Comparison of ENCODE assay signal across 9 cellular contexts in the genomic region with DNA sequence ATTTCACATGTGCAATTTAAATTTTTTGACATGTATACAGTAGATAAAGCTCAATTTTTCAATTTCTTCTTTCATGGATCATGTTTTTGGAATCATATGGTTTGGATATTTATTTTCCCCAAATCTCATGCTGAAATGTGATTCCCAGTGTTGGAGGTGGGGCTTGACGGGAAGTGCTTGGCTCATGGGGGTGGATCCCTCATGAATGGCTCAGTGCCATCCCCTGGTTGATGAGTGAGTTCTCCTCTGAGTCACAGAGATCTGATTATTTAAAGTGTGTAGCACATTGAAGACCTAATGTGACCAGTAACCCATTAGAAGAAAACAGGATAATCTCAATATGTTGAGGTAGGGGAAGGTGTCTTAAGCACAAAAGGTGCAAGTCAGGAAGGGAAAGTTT. TPM values are rescaled to one million over a fixed set of nuclear protein-coding genes. Genes with fewer than 3 reads are reported as not detected.
DNase-seq lines count a peak whose midpoint lies in the region; ATAC-seq and TF ChIP-seq lines count a peak whose summit lies in the region.
"Had no signal": no experiment of that assay in that cellular context is flagged by ENCODE, and none has a peak within 500 bp of the region (broad histone marks: within the 10 kb centered on the region; RNA-seq: fewer than 3 reads in every experiment).

No MANE protein-coding gene starts in this region.

- H3K4me3 Mint-ChIP-seq in HFFc6: peak overlapping the region; percentile 88
- no peak overlapping the region for H3K4me3 Mint-ChIP-seq in naive thymus-derived CD4-positive, alpha-beta T cell

- no peaks in the 10 kb centered on the region for H3K27me3 ChIP-seq in right atrium auricular region
- H3K27me3 ChIP-seq in naive thymus-derived CD4-positive, alpha-beta T cell (ENCODE audit: control insufficient read depth in 2 of 2, insufficient read depth in 2 of 2, low read length in 2 of 2): no peaks in the 10 kb centered on the region

- H3K9me3 Mint-ChIP-seq in HFFc6: no peaks in the 10 kb centered on the region
- no peaks in the 10 kb centered on the region for H3K9me3 Mint-ChIP-seq in naive thymus-derived CD4-positive, alpha-beta T cell

- POLR2A ChIA-PET in naive thymus-derived CD4-positive, alpha-beta T cell (lab: Charles Lee): no interaction called here

- H3K4me3 ChIP-seq in right atrium auricular region: peak overlapping the region; percentile 40 to 50
- H3K4me3 ChIP-seq in naive thymus-derived CD4-positive, alpha-beta T cell (ENCODE audit: low read length): no peak overlapping the region
- H3K4me3 ChIP-seq: PC-9 had no signal

- peaks cover 3% of the 10 kb centered on the region for H3K27me3 Mint-ChIP-seq in HFFc6 (ENCODE audit: insufficient read depth)
- H3K27me3 Mint-ChIP-seq in naive thymus-derived CD4-positive, alpha-beta T cell: no peaks in the 10 kb centered on the region

- peaks cover 0 to 29% of the 10 kb centered on the region in 2 donors for H3K4me1 ChIP-seq in right atrium auricular region
- peaks cover 6 to 21% of the 10 kb centered on the region in 2 donors for H3K4me1 ChIP-seq in naive thymus-derived CD4-positive, alpha-beta T cell (ENCODE audit: control insufficient read depth in 2 of 2, insufficient read depth in 2 of 2, low read length in 2 of 2)

- DNase-seq in HFFc6 (peak; percentile 89), amygdala (lab: John Stamatoyannopoulos, UW) (peak in 37 of 56 donors; percentile 2 to 86 (median 50)), right atrium auricular region (ENCODE audit: low spot score) (peak; percentile 94), putamen (ENCODE audit: low spot score) (peak; percentile 77), NCI-H187 (lab: John Stamatoyannopoulos, UW) (no peak)
- no peak for DNase-seq in naive thymus-derived CD4-positive, alpha-beta T cell

- intact Hi-C loops in naive thymus-derived CD4-positive, alpha-beta T cell (cut with micrococcal nuclease): no loop called here

- TF ChIP-seq CTCF in HFFc6 (IDR thresholded peaks at IDR 0.05): no peak
- no peak for TF ChIP-seq CTCF in right atrium auricular region (IDR thresholded peaks at IDR 0.05)

- CTCF ChIA-PET in naive thymus-derived CD4-positive, alpha-beta T cell (lab: Charles Lee): interaction anchor here (0.6 to 1.7 kb wide), 3 partner anchors 68 to 797 kb away, joined by 3 to 7 read pairs (median 4); no protein-coding TSS in a partner anchor

- H3K36me3 Mint-ChIP-seq in HFFc6 (ENCODE audit: low read depth): no peaks in the 10 kb centered on the region
- H3K36me3 Mint-ChIP-seq in naive thymus-derived CD4-positive, alpha-beta T cell: peaks cover 0 to 2% (median 0%) of the 10 kb centered on the region in 5 donors

- H3K27ac Mint-ChIP-seq in HFFc6: peak overlapping the region; percentile 85
- H3K27ac Mint-ChIP-seq in naive thymus-derived CD4-positive, alpha-beta T cell: peak overlapping the region in 2 of 9 donors; percentile 12 to 14

- H3K36me3 ChIP-seq in right atrium auricular region: no peaks in the 10 kb centered on the region
- no peaks in the 10 kb centered on the region for H3K36me3 ChIP-seq in naive thymus-derived CD4-positive, alpha-beta T cell (ENCODE audit: control insufficient read depth in 2 of 3, insufficient read depth in 3 of 3, low read length in 3 of 3)

- H3K4me1 Mint-ChIP-seq in HFFc6 (ENCODE audit: low read depth): peaks cover 40% of the 10 kb centered on the region
- peaks cover 6 to 37% (median 15%) of the 10 kb centered on the region in 7 donors for H3K4me1 Mint-ChIP-seq in naive thymus-derived CD4-positive, alpha-beta T cell

- H3K9me3 ChIP-seq in right atrium auricular region: no peaks in the 10 kb centered on the region
- H3K9me3 ChIP-seq in naive thymus-derived CD4-positive, alpha-beta T cell (ENCODE audit: control insufficient read depth in 2 of 3, low read length in 3 of 3): no peaks in the 10 kb centered on the region

- peak overlapping the region; percentile 86 to 87 for H3K27ac ChIP-seq in right atrium auricular region
- no peak overlapping the region for H3K27ac ChIP-seq in naive thymus-derived CD4-positive, alpha-beta T cell (ENCODE audit: low read depth, low read length)
- H3K27ac ChIP-seq: PC-9 had no signal

- ATAC-seq in HG02759 (IDR thresholded peaks at IDR 0.05; ENCODE audit: unreplicated experiment) (no peak), HG03571 (IDR thresholded peaks at IDR 0.05; ENCODE audit: unreplicated experiment) (no peak)
- no peak for ATAC-seq in naive thymus-derived CD4-positive, alpha-beta T cell

RNA-seq across cellular contexts. Expression of a gene that starts 9.1 kb away (rescaled TPM):
- total RNA-seq in HFFc6 (2021; fragmentation: NEBNext Ultra II Directional; extraction: Animal tissue kit (Norgen Biotek cat#: 25700)): 10 to 100 TPM; 50.5 to 70.7 (median 67.3) TPM
- 10 to 100 TPM; 31.1 to 41.2 TPM for total RNA-seq in right atrium auricular region
- 100 to 1,000 TPM in 2 of 5 experiments, 10 to 100 TPM in 3; 42.4 to 307 (median 96.0) TPM for total RNA-seq in naive thymus-derived CD4-positive, alpha-beta T cell
- 10 to 100 TPM; 46.1 to 48.0 TPM for polyA plus RNA-seq in naive thymus-derived CD4-positive, alpha-beta T cell

Comparison
In these comparisons a context has a peak if more than half of its experiments do, and no peak if none do; other contexts are left out.
1. DNase-seq: peak in HFFc6 (single experiment), amygdala (37 of 56), right atrium auricular region (single experiment) and putamen (single experiment); none in NCI-H187 (0 of 2) and naive thymus-derived CD4-positive, alpha-beta T cell (0 of 9).